ENCODE assay signal across 13 cellular contexts in genomic region chr19:1084024-1084868, GRCh38. TPM values are rescaled to one million over a fixed set of nuclear protein-coding genes. Genes with fewer than 3 reads are reported as not detected.
DNase-seq lines count a peak whose midpoint lies in the region; ATAC-seq and TF ChIP-seq lines count a peak whose summit lies in the region.
"Had no signal": no experiment of that assay in that cellular context is flagged by ENCODE, and none has a peak within 500 bp of the region (broad histone marks: within the 10 kb centered on the region; RNA-seq: fewer than 3 reads in every experiment).

No MANE protein-coding gene starts in this region.

- H3K36me3 ChIP-seq in OCI-LY1 (ENCODE audit: insufficient read depth, low read length): peaks cover 85% of the 10 kb centered on the region
- H3K36me3 ChIP-seq in osteoblast (ENCODE audit: insufficient read depth, low read length): peaks cover 3% of the 10 kb centered on the region

- no peaks in the 10 kb centered on the region for H3K27me3 Mint-ChIP-seq in stimulated activated naive CD8-positive, alpha-beta T cell treated with anti-CD3 and anti-CD28 coated beads, Interleukin-15, Interleukin-2, amounts not matched to agents 100 ng/mL and 50 ng/mL, for 24 hours

- H3K4me3 ChIP-seq in OCI-LY1 (ENCODE audit: low read depth, low read length, poor library complexity, severe bottlenecking): no peak overlapping the region
- peak overlapping the region; percentile 4 for H3K4me3 ChIP-seq in epithelial cell of proximal tubule (ENCODE audit: low read depth, low read length)
- H3K4me3 ChIP-seq in osteoblast (ENCODE audit: insufficient read depth, low read length): no peak overlapping the region
- H3K4me3 ChIP-seq: hepatocyte, suprapubic skin had no signal

- H3K9me2 ChIP-seq in OCI-LY1 (ENCODE audit: low read depth, low read length): no peaks in the 10 kb centered on the region

- no peaks in the 10 kb centered on the region for H3K9me3 Mint-ChIP-seq in stimulated activated naive CD8-positive, alpha-beta T cell treated with anti-CD3 and anti-CD28 coated beads, Interleukin-15, Interleukin-2, amounts not matched to agents 100 ng/mL and 50 ng/mL, for 24 hours
- H3K9me3 Mint-ChIP-seq: HFFc6 had no signal

- peak overlapping the region; percentile 31 for H3K27ac Mint-ChIP-seq in stimulated activated naive CD8-positive, alpha-beta T cell treated with anti-CD3 and anti-CD28 coated beads, Interleukin-15, Interleukin-2, amounts not matched to agents 100 ng/mL and 50 ng/mL, for 24 hours
- H3K27ac Mint-ChIP-seq: HFFc6 had no signal

- H3K9me3 ChIP-seq in OCI-LY1 (ENCODE audit: low read length): no peaks in the 10 kb centered on the region
- H3K9me3 ChIP-seq in osteoblast (ENCODE audit: low read depth, low read length): no peaks in the 10 kb centered on the region
- H3K9me3 ChIP-seq: suprapubic skin had no signal

- no peak overlapping the region for H3K4me3 Mint-ChIP-seq in stimulated activated naive CD8-positive, alpha-beta T cell treated with anti-CD3 and anti-CD28 coated beads, Interleukin-15, Interleukin-2, amounts not matched to agents 100 ng/mL and 50 ng/mL, for 24 hours
- H3K4me3 Mint-ChIP-seq: HFFc6 had no signal

- H3K36me3 Mint-ChIP-seq in stimulated activated naive CD8-positive, alpha-beta T cell treated with anti-CD3 and anti-CD28 coated beads, Interleukin-15, Interleukin-2, amounts not matched to agents 100 ng/mL and 50 ng/mL, for 24 hours (ENCODE audit: low read depth): peaks cover 48% of the 10 kb centered on the region

- no peak for DNase-seq in stimulated activated naive CD8-positive, alpha-beta T cell treated with anti-CD3 and anti-CD28 coated beads, Interleukin-15, Interleukin-2, amounts not matched to agents 100 U/mL and 50 U/mL, for 24 hours
- DNase-seq in epithelial cell of proximal tubule (ENCODE audit: low read depth) (no peak), NCI-H510A (lab: John Stamatoyannopoulos, UW) (no peak), osteoblast (ENCODE audit: insufficient read length, low spot score, missing footprints) (no peak), GM10248 (ENCODE audit: extremely low spot score) (no peak)
- DNase-seq: HFFc6, mammary epithelial cell, NCI-H2029 had no signal

- H3K27me3 ChIP-seq in OCI-LY1 (ENCODE audit: insufficient read depth, low read length) (no peaks in the 10 kb centered on the region), osteoblast (ENCODE audit: insufficient read depth, low read length) (no peaks in the 10 kb centered on the region)
- H3K27me3 ChIP-seq: hepatocyte, suprapubic skin had no signal

- ATAC-seq in stimulated activated naive CD8-positive, alpha-beta T cell treated with anti-CD3 and anti-CD28 coated beads, Interleukin-15, Interleukin-2, amounts not matched to agents 100 U/mL and 50 U/mL, for 24 hours: no peak

- no peak overlapping the region for H3K9ac ChIP-seq in OCI-LY1 (ENCODE audit: low read length)

- H3K79me2 ChIP-seq in OCI-LY1 (ENCODE audit: insufficient read depth, low read length) (no peaks in the 10 kb centered on the region), osteoblast (ENCODE audit: insufficient read depth, low read length) (no peaks in the 10 kb centered on the region)
- H3K79me2 ChIP-seq: hepatocyte had no signal

- TF ChIP-seq CTCF in OCI-LY1 (IDR thresholded peaks at IDR 0.05; ENCODE audit: low read length) (no peak), epithelial cell of proximal tubule (conservative IDR thresholded peaks at IDR 0.05; ENCODE audit: low read depth, low read length) (no peak), osteoblast (IDR thresholded peaks at IDR 0.05; ENCODE audit: extremely low read depth, low read depth, low read length) (no peak), GM10248 (IDR thresholded peaks at IDR 0.05; ENCODE audit: control extremely low read depth, extremely low read depth, low read depth, missing control alignments) (no peak)

- H2AFZ ChIP-seq in OCI-LY1 (ENCODE audit: low read length) (no peak overlapping the region), osteoblast (ENCODE audit: low read length) (no peak overlapping the region)
- H2AFZ ChIP-seq: hepatocyte had no signal

- H3K27ac ChIP-seq in OCI-LY1 (ENCODE audit: low read depth, low read length, poor library complexity, severe bottlenecking) (peak overlapping the region; percentile 49), osteoblast (ENCODE audit: low read depth, low read length) (no peak overlapping the region)
- H3K27ac ChIP-seq: epithelial cell of prostate, hepatocyte, suprapubic skin had no signal

- H3F3A ChIP-seq in OCI-LY1 (ENCODE audit: insufficient read depth, low read length): peaks cover 2% of the 10 kb centered on the region; the same call in 1 of the 2 replicates

- H3K4me2 ChIP-seq in OCI-LY1 (ENCODE audit: low read length): no peak overlapping the region
- H3K4me2 ChIP-seq in osteoblast (ENCODE audit: insufficient read depth, low read length): no peak overlapping the region

- POLR2A ChIA-PET in GM10248 (lab: Yijun Ruan, JAX): interaction anchor here (1.0 kb wide), 1 partner anchor 9 kb away, joined by 3 read pairs; no protein-coding TSS in a partner anchor

- CTCF ChIA-PET in GM10248 (lab: Yijun Ruan, JAX): interaction anchor here (1.3 to 2.4 kb wide), 2 partner anchors 10 to 20 kb away, joined by 3 to 10 read pairs; no protein-coding TSS in a partner anchor

- peaks cover 58% of the 10 kb centered on the region for H3K4me1 Mint-ChIP-seq in stimulated activated naive CD8-positive, alpha-beta T cell treated with anti-CD3 and anti-CD28 coated beads, Interleukin-15, Interleukin-2, amounts not matched to agents 100 ng/mL and 50 ng/mL, for 24 hours (ENCODE audit: low read depth)

- H3K4me1 ChIP-seq in OCI-LY1 (ENCODE audit: insufficient read depth, low read length, severe bottlenecking): peaks cover 41% of the 10 kb centered on the region
- H3K4me1 ChIP-seq in osteoblast (ENCODE audit: insufficient read depth, low read length): no peaks in the 10 kb centered on the region

- H4K20me1 ChIP-seq in OCI-LY1 (ENCODE audit: insufficient read depth, low read length) (no peaks in the 10 kb centered on the region), osteoblast (ENCODE audit: insufficient read depth, low read length) (peaks cover 9% of the 10 kb centered on the region)

RNA-seq across cellular contexts. Expression of gene POLR2E, which starts 10.9 kb away (rescaled TPM):
- 248 and 349 TPM in 2 replicates for total RNA-seq in epithelial cell of proximal tubule
- 70.2 and 74.0 TPM in 2 replicates for total RNA-seq in osteoblast

RNA-seq across cellular contexts. Expression of gene ARHGAP45, which starts 17.3 kb away (rescaled TPM):
- total RNA-seq in epithelial cell of proximal tubule (6.2 and 6.7 TPM in 2 replicates), osteoblast (0.59 and 0.72 TPM in 2 replicates)

RNA-seq across cellular contexts. Expression of gene GPX4, which starts 19.5 kb away (rescaled TPM):
- total RNA-seq in epithelial cell of proximal tubule: 457 and 656 TPM in 2 replicates
- 515 TPM in 2 replicates for total RNA-seq in osteoblast

RNA-seq across cellular contexts. Expression of gene ABCA7, which starts 44.3 kb away (rescaled TPM):
- total RNA-seq in epithelial cell of proximal tubule (4.3 and 9.7 TPM in 2 replicates), osteoblast (33.3 and 43.0 TPM in 2 replicates)

RNA-seq across cellular contexts. Expression of gene CNN2, which starts 57.8 kb away (rescaled TPM):
- 164 and 281 TPM in 2 replicates for total RNA-seq in epithelial cell of proximal tubule
- total RNA-seq in osteoblast: 537 and 594 TPM in 2 replicates
